Comparison of ENCODE assay signal across 10 cellular contexts in the genomic region with DNA sequence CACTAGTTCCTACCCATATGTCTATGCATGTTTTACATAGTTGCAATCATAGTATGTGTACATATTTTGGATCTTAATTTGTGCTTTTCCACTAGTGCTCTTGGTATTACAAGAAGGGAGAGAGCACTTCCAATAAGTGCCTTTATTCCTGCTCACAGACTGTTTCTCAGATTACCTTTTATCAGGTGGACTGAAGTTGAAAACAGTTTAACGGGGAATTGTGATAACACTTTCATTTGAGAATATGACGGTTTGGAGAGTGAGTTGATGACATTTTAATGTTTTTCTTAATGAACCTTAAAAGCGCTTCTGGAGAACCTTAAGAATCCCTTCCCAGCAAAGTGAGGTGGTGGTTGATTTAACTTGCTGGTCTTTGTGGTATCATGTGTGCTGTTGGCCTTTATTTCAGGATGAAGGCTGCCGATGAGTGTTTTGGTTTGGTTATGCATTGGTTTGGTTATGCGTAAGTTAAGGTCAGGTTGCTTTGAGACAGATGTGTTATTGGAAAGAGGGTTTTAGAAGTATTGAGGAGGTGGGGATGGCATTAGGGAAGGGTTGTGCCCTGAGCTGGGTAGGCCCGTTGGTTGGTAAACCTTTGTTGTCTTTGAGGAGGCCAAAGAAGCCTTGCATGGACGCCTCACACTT. TPM values are rescaled to one million over a fixed set of nuclear protein-coding genes. Genes with fewer than 3 reads are reported as not detected.
DNase-seq lines count a peak whose midpoint lies in the region; ATAC-seq, FAIRE-seq and TF ChIP-seq lines count a peak whose summit lies in the region.
"Had no signal": no experiment of that assay in that cellular context is flagged by ENCODE, and none has a peak within 500 bp of the region (broad histone marks: within the 10 kb centered on the region; RNA-seq: fewer than 3 reads in every experiment).

No MANE protein-coding gene starts in this region.

- POLR2A ChIA-PET in activated B cell treated with CpG ODN at 0.5 μM for 24 hours (lab: Charles Lee) = interaction anchor here (0.6 to 6.6 kb wide), 7 partner anchors 7 to 212 kb away, joined by 6 to 129 read pairs (median 28); partner anchors contain the start of genes ARL8B and BHLHE40

- H3K4me3 ChIP-seq in kidney (ENCODE audit: low read length in 2 of 2) = peak overlapping the region; percentile 17 to 21
- peak overlapping the region; percentile 100 for H3K4me3 ChIP-seq in thymus (ENCODE audit: low read length)

- H3K36me3 ChIP-seq in kidney (ENCODE audit: control insufficient read depth in 1 of 2, insufficient read depth in 2 of 2, low read length in 2 of 2) = peaks cover 0 to 3% of the 10 kb centered on the region in 2 donors
- H3K36me3 ChIP-seq in thymus (ENCODE audit: control insufficient read depth, insufficient read depth) = peaks cover 9% of the 10 kb centered on the region

- in situ Hi-C loops in GM13977 (cut with MboI; ENCODE audit: low pct_unique_long_range_greater_than_20kb, low sequenced_read_pairs, unreplicated experiment) = loop anchor here (10.0 kb wide), 1 partner anchor 55 kb away; no protein-coding TSS in a partner anchor

- peaks cover 61% of the 10 kb centered on the region for H3K4me1 Mint-ChIP-seq in activated naive CD4-positive, alpha-beta T cell treated with anti-CD3 and anti-CD28 coated beads, Interleukin-2, amount 10 ng/mL, durations not matched to agents 7 days and 5 days
- H3K4me1 Mint-ChIP-seq in activated B cell treated with CpG ODN at 0.5 μM for 24 hours = peaks cover 73% of the 10 kb centered on the region

- no peak for DNase-seq in activated naive CD4-positive, alpha-beta T cell treated with anti-CD3 and anti-CD28 coated beads, Interleukin-2, amount 10 ng/mL, durations not matched to agents 7 days and 5 days
- DNase-seq in activated naive CD4-positive, alpha-beta T cell treated with anti-CD3 and anti-CD28 coated beads, Interleukin-2, amount 50 U/mL, for 16 hours = no peak
- DNase-seq in activated B cell treated with CpG ODN at 0.5 μM for 24 hours = no peak
- DNase-seq in kidney = no peak
- no peak for DNase-seq in NCI-H524 treated with DMSO at 0.1 percent for 48 hours (lab: John Stamatoyannopoulos, UW)
- no peak for DNase-seq in GM13977 (ENCODE audit: low spot score)
- DNase-seq: COR-L47, hippocampal formation had no signal

- H3K9ac ChIP-seq in kidney (ENCODE audit: low read length in 2 of 2) = no peak overlapping the region

- no peak for FAIRE-seq in kidney (lab: Jason Lieb, UNC)

- H3K27ac ChIP-seq in kidney (ENCODE audit: low read depth in 2 of 2, low read length in 2 of 2) (no peak overlapping the region), thymus (ENCODE audit: low read depth) (peak overlapping the region; percentile 86)

- intact Hi-C loops in activated B cell treated with CpG ODN at 0.5 μM for 24 hours (cut with micrococcal nuclease) = no loop called here
- intact Hi-C loops in kidney (cut with DNase I) = loop anchor here (10.0 kb wide), 1 partner anchor 55 kb away; no protein-coding TSS in a partner anchor

- WGBS in thymus = 34% methylated on average over 7 of the region's 7 CpGs

- H3K9me3 Mint-ChIP-seq in activated naive CD4-positive, alpha-beta T cell treated with anti-CD3 and anti-CD28 coated beads, Interleukin-2, amount 10 ng/mL, durations not matched to agents 7 days and 5 days = no peaks in the 10 kb centered on the region
- H3K9me3 Mint-ChIP-seq in activated B cell treated with CpG ODN at 0.5 μM for 24 hours = no peaks in the 10 kb centered on the region

- TF ChIP-seq CTCF in activated B cell treated with CpG ODN at 0.5 μM for 24 hours (IDR thresholded peaks at IDR 0.05) = no peak
- TF ChIP-seq CTCF in kidney (IDR thresholded peaks at IDR 0.05; ENCODE audit: borderline replicate concordance, extremely low read depth, insufficient read depth) = no peak
- no peak for TF ChIP-seq CTCF in GM13977 (IDR thresholded peaks at IDR 0.05; ENCODE audit: extremely low read depth, insufficient read depth, missing control alignments)

- H3K4me3 Mint-ChIP-seq in activated naive CD4-positive, alpha-beta T cell treated with anti-CD3 and anti-CD28 coated beads, Interleukin-2, amount 10 ng/mL, durations not matched to agents 7 days and 5 days = peak overlapping the region; percentile 87
- H3K4me3 Mint-ChIP-seq in activated B cell treated with CpG ODN at 0.5 μM for 24 hours = peak overlapping the region; percentile 98

- CTCF ChIA-PET in activated naive CD4-positive, alpha-beta T cell treated with anti-CD3 and anti-CD28 coated beads, Interleukin-2, amount 10 ng/mL, durations not matched to agents 7 days and 5 days (lab: Charles Lee) = interaction anchor here (0.7 kb wide), 1 partner anchor 213 kb away, joined by 4 read pairs; no protein-coding TSS in a partner anchor
- CTCF ChIA-PET in activated B cell treated with CpG ODN at 0.5 μM for 24 hours (lab: Charles Lee) = interaction anchor here (1.3 to 2.1 kb wide), 2 partner anchors 54 to 65 kb away, joined by 3 to 8 read pairs; no protein-coding TSS in a partner anchor

- peaks cover 53% of the 10 kb centered on the region for H3K36me3 Mint-ChIP-seq in activated naive CD4-positive, alpha-beta T cell treated with anti-CD3 and anti-CD28 coated beads, Interleukin-2, amount 10 ng/mL, durations not matched to agents 7 days and 5 days
- H3K36me3 Mint-ChIP-seq in activated B cell treated with CpG ODN at 0.5 μM for 24 hours (ENCODE audit: low read depth) = peaks cover 57% of the 10 kb centered on the region

- no peaks in the 10 kb centered on the region for H3K27me3 Mint-ChIP-seq in activated naive CD4-positive, alpha-beta T cell treated with anti-CD3 and anti-CD28 coated beads, Interleukin-2, amount 10 ng/mL, durations not matched to agents 7 days and 5 days
- no peaks in the 10 kb centered on the region for H3K27me3 Mint-ChIP-seq in activated B cell treated with CpG ODN at 0.5 μM for 24 hours

- H3K9me3 ChIP-seq in kidney (ENCODE audit: control insufficient read depth in 1 of 2, low read length in 2 of 2) (no peaks in the 10 kb centered on the region), thymus (ENCODE audit: control insufficient read depth) (no peaks in the 10 kb centered on the region)

- no peak for ATAC-seq in activated B cell treated with CpG ODN at 0.5 μM for 24 hours (ENCODE audit: low read depth)
- no peak for ATAC-seq in HG03139 (IDR thresholded peaks at IDR 0.05; ENCODE audit: unreplicated experiment)

- H3K4me1 ChIP-seq in kidney (ENCODE audit: control insufficient read depth in 1 of 2, insufficient read depth in 1 of 2, low read depth in 1 of 2, low read length in 2 of 2) (peaks cover 4 to 12% of the 10 kb centered on the region in 2 donors), thymus (ENCODE audit: control insufficient read depth, insufficient read depth, low read length) (peaks cover 30% of the 10 kb centered on the region)

- peak overlapping the region; percentile 95 for H3K27ac Mint-ChIP-seq in activated naive CD4-positive, alpha-beta T cell treated with anti-CD3 and anti-CD28 coated beads, Interleukin-2, amount 10 ng/mL, durations not matched to agents 7 days and 5 days
- H3K27ac Mint-ChIP-seq in activated B cell treated with CpG ODN at 0.5 μM for 24 hours = peak overlapping the region; percentile 99

- no peaks in the 10 kb centered on the region for H3K27me3 ChIP-seq in thymus (ENCODE audit: control insufficient read depth, insufficient read depth)

RNA-seq across cellular contexts. Expression of gene EDEM1, which starts 2.8 kb away (rescaled TPM):
- total RNA-seq in activated B cell treated with CpG ODN at 0.5 μM for 24 hours (171 and 185 TPM in 2 replicates), kidney (47.5 TPM)
- polyA plus RNA-seq in kidney (ENCODE audit: insufficient read depth, low read depth, low replicate concordance) (5.5 TPM), thymus (31.7 TPM)
